In genomic region chr15:25730918-25731317, GRCh38 we compare ENCODE assay signal across 25 cellular contexts.
"Had no signal": no experiment of that assay in that cellular context is flagged by ENCODE, and none has a peak within 500 bp of the region (broad histone marks: within the 10 kb centered on the region; RNA-seq: fewer than 3 reads in every experiment).

No MANE protein-coding gene starts in this region.

- DNase-seq: activated B cell treated with CpG ODN at 0.5 μM for 24 hours; activated CD4-positive, alpha-beta T cell treated with anti-CD3 and anti-CD28 coated beads, Interleukin-2, amount 50 U/mL, for 1 hour; activated CD8-positive, alpha-beta T cell treated with anti-CD3 and anti-CD28 coated beads for 36 hours; activated T-cell treated with anti-CD3 and anti-CD28 coated beads, Interleukin-2, amount 50 U/mL, for 1 hour; anterior cingulate cortex; cerebellar nuclear complex; cortex of kidney; hippocampal formation; left cardiac atrium; midbrain; naive thymus-derived CD8-positive, alpha-beta T cell; pancreas; psoas muscle; stimulated activated CD4-positive, alpha-beta T cell treated with anti-CD3 and anti-CD28 coated beads, Interleukin-12 subunit alpha, Interleukin-12 subunit beta, amount 100 ng/mL, for 4 hours; stimulated activated CD4-positive, alpha-beta T cell treated with anti-CD3 and anti-CD28 coated beads, Interleukin-4, amount 100 ng/mL, for 1 hour; substantia nigra; T-cell; uterus had no signal

- H3K9me3 Mint-ChIP-seq: activated B cell treated with CpG ODN at 0.5 μM for 24 hours; activated CD8-positive, alpha-beta T cell treated with anti-CD3 and anti-CD28 coated beads for 36 hours; activated naive CD4-positive, alpha-beta T cell treated with anti-CD3 and anti-CD28 coated beads, Interleukin-2, amount 50 U/mL, for 24 hours; activated T-helper 2 cell treated with anti-CD3 and anti-CD28 coated beads, Interferon-gamma antibody, Interleukin-2, Interleukin-4, amounts not matched to agents 10 μg/mL and 5 μg/mL and 100 μg/mL, durations not matched to agents 14 hours and 24 hours and 36 hours; memory B cell; naive thymus-derived CD8-positive, alpha-beta T cell; stimulated activated naive CD8-positive, alpha-beta T cell treated with anti-CD3 and anti-CD28 coated beads, Interleukin-15, Interleukin-2, amounts not matched to agents 100 ng/mL and 50 ng/mL, for 24 hours; T-cell; type B pancreatic cell had no signal

- H3K36me3 Mint-ChIP-seq: memory B cell, type B pancreatic cell had no signal

- H3K4me3 ChIP-seq: gastroesophageal sphincter, pancreas, psoas muscle, uterus had no signal

- ATAC-seq: activated CD8-positive, alpha-beta T cell treated with anti-CD3 and anti-CD28 coated beads for 36 hours; gastroesophageal sphincter; left cardiac atrium; naive thymus-derived CD8-positive, alpha-beta T cell; pancreas; psoas muscle; SK-N-SH treated with all-trans-retinoic acid at 6 μM for 48 hours; T-cell had no signal

- H3K27ac ChIP-seq: gastroesophageal sphincter, pancreas, psoas muscle, uterus had no signal

- H3K27me3 Mint-ChIP-seq: activated CD8-positive, alpha-beta T cell treated with anti-CD3 and anti-CD28 coated beads for 36 hours; activated naive CD4-positive, alpha-beta T cell treated with anti-CD3 and anti-CD28 coated beads, Interleukin-2, amount 50 U/mL, for 24 hours; memory B cell; naive thymus-derived CD8-positive, alpha-beta T cell; stimulated activated naive CD8-positive, alpha-beta T cell treated with anti-CD3 and anti-CD28 coated beads, Interleukin-15, Interleukin-2, amounts not matched to agents 100 ng/mL and 50 ng/mL, for 24 hours; T-cell; type B pancreatic cell had no signal

- H3K4me3 Mint-ChIP-seq: activated B cell treated with CpG ODN at 0.5 μM for 24 hours; activated CD8-positive, alpha-beta T cell treated with anti-CD3 and anti-CD28 coated beads for 36 hours; activated naive CD4-positive, alpha-beta T cell treated with anti-CD3 and anti-CD28 coated beads, Interleukin-2, amount 50 U/mL, for 24 hours; memory B cell; naive thymus-derived CD8-positive, alpha-beta T cell; stimulated activated naive CD8-positive, alpha-beta T cell treated with anti-CD3 and anti-CD28 coated beads, Interleukin-15, Interleukin-2, amounts not matched to agents 100 ng/mL and 50 ng/mL, for 24 hours; T-cell; type B pancreatic cell had no signal

- H3K27ac Mint-ChIP-seq: activated B cell treated with CpG ODN at 0.5 μM for 24 hours; activated CD8-positive, alpha-beta T cell treated with anti-CD3 and anti-CD28 coated beads for 36 hours; activated T-helper 2 cell treated with anti-CD3 and anti-CD28 coated beads, Interferon-gamma antibody, Interleukin-2, Interleukin-4, amounts not matched to agents 10 μg/mL and 5 μg/mL and 100 μg/mL, durations not matched to agents 14 hours and 24 hours and 36 hours; memory B cell; stimulated activated naive CD8-positive, alpha-beta T cell treated with anti-CD3 and anti-CD28 coated beads, Interleukin-15, Interleukin-2, amounts not matched to agents 100 ng/mL and 50 ng/mL, for 24 hours; type B pancreatic cell had no signal

- H3K4me1 Mint-ChIP-seq: activated B cell treated with CpG ODN at 0.5 μM for 24 hours; activated naive CD4-positive, alpha-beta T cell treated with anti-CD3 and anti-CD28 coated beads, Interleukin-2, amount 50 U/mL, for 24 hours; memory B cell had no signal
